8 cellular contexts compared by ENCODE assay signal in genomic region chr19:11435057-11435832, GRCh38. TPM values are rescaled to one million over a fixed set of nuclear protein-coding genes. Genes with fewer than 3 reads are reported as not detected.
DNase-seq lines count a peak whose midpoint lies in the region; ATAC-seq and TF ChIP-seq lines count a peak whose summit lies in the region.

Gene ODAD3 (minus strand): TSS chr19:11435121. CDS start chr19:11435016, 105 bp downstream.
Gene PRKCSH (plus strand): TSS chr19:11435635. CDS start chr19:11436118, 483 bp downstream.

- H3K36me3 ChIP-seq in SK-N-MC (ENCODE audit: insufficient read depth, low read length) (peaks cover 25% of the 10 kb centered on the region), thoracic aorta (peaks cover 9% of the 10 kb centered on the region)

- ATAC-seq in HG02571 (IDR thresholded peaks at IDR 0.05; ENCODE audit: unreplicated experiment) (peak; percentile 90), omental fat pad (ENCODE audit: low FRiP score) (peak; percentile 99), thoracic aorta (ENCODE audit: insufficient number of reproducible peaks, low FRiP score, low read depth) (peak; percentile 98)
- peak; percentile 94 to 95 for ATAC-seq in activated naive CD4-positive, alpha-beta T cell treated with anti-CD3 and anti-CD28 coated beads, Interleukin-2, amount 50 U/mL, for 72 hours

- peak within 1 kb of the TSS; percentile 84 to 99 for H3K27ac Mint-ChIP-seq in activated naive CD4-positive, alpha-beta T cell treated with anti-CD3 and anti-CD28 coated beads, Interleukin-2, amount 50 U/mL, for 72 hours

- H3K36me3 Mint-ChIP-seq in activated naive CD4-positive, alpha-beta T cell treated with anti-CD3 and anti-CD28 coated beads, Interleukin-2, amount 50 U/mL, for 72 hours: peaks cover 15% of the 10 kb centered on the region in 2 donors

- H3K9me3 Mint-ChIP-seq in activated naive CD4-positive, alpha-beta T cell treated with anti-CD3 and anti-CD28 coated beads, Interleukin-2, amount 50 U/mL, for 72 hours: no peaks in the 10 kb centered on the region

- H3K4me3 ChIP-seq in NB4 (ENCODE audit: low read depth, low read length): peak within 1 kb of the TSS; percentile 96
- peak within 1 kb of the TSS; percentile 99 for H3K4me3 ChIP-seq in SK-N-MC
- H3K4me3 ChIP-seq in thoracic aorta: peak within 1 kb of the TSS; percentile 77

- DNase-seq in GM10266 (ENCODE audit: extremely low spot score) (peak; percentile 99), NB4 (ENCODE audit: low read depth) (peak; percentile 99), SK-N-MC (ENCODE audit: low read depth, low spot score) (peak; percentile 98), glomerular visceral epithelial cell (ENCODE audit: extremely low spot score) (peak; percentile 100), omental fat pad (ENCODE audit: low spot score) (peak; percentile 93), thoracic aorta (ENCODE audit: low spot score) (peak; percentile 98)
- peak; percentile 98 for DNase-seq in activated naive CD4-positive, alpha-beta T cell treated with anti-CD3 and anti-CD28 coated beads, Interleukin-2, amount 50 U/mL, for 72 hours (ENCODE audit: low spot score in 2 of 2)

- TF ChIP-seq CTCF in GM10266 (IDR thresholded peaks at IDR 0.05; ENCODE audit: control insufficient read depth, insufficient read depth, low read depth, missing control alignments) (peak; percentile 80), NB4 (IDR thresholded peaks at IDR 0.05; ENCODE audit: low read depth, low read length) (peak; percentile 74), omental fat pad (IDR thresholded peaks at IDR 0.05) (peak; percentile 60 to 95 (median 92)), thoracic aorta (IDR thresholded peaks at IDR 0.05) (peak; percentile 97)

- H3K27ac ChIP-seq in SK-N-MC (peak within 1 kb of the TSS; percentile 56; the same call in 1 of the 2 replicates), thoracic aorta (peak within 1 kb of the TSS; percentile 51 to 84)

- H3K9ac ChIP-seq in SK-N-MC (ENCODE audit: insufficient read length): peak within 1 kb of the TSS; percentile 87

- peaks cover 7 to 21% of the 10 kb centered on the region in 2 donors for H3K4me1 ChIP-seq in thoracic aorta (ENCODE audit: control insufficient read depth in 1 of 2, low read depth in 2 of 2)

- H3K9me3 ChIP-seq in SK-N-MC (ENCODE audit: low read depth, low read length): no peaks in the 10 kb centered on the region
- H3K9me3 ChIP-seq in thoracic aorta: no peaks in the 10 kb centered on the region

- H3K27me3 ChIP-seq in thoracic aorta (replicated peaks; ENCODE audit: insufficient read depth): no peaks in the 10 kb centered on the region

- TF ChIP-seq POLR2A in NB4 (IDR thresholded peaks at IDR 0.05; ENCODE audit: extremely low read depth, insufficient read length): peak; percentile 64

RNA-seq across cellular contexts. Expression of gene ODAD3, which starts in this region (rescaled TPM):
- total RNA-seq in activated naive CD4-positive, alpha-beta T cell treated with anti-CD3 and anti-CD28 coated beads, Interleukin-2, amount 50 U/mL, for 72 hours: under 1 TPM; 0.30 to 0.95 TPM
- total RNA-seq in omental fat pad (under 1 TPM in 1 of 4 donors, not detected in 3; 0.46 TPM), thoracic aorta (1 to 10 TPM in 1 of 2 donors, under 1 TPM in 1; 0.35 to 2.0 TPM)

RNA-seq across cellular contexts. Expression of gene PRKCSH, which starts in this region (rescaled TPM):
- total RNA-seq in activated naive CD4-positive, alpha-beta T cell treated with anti-CD3 and anti-CD28 coated beads, Interleukin-2, amount 50 U/mL, for 72 hours: 100 to 1,000 TPM; 272 to 285 TPM
- total RNA-seq in omental fat pad (100 to 1,000 TPM in 1 of 4 donors, 10 to 100 TPM in 3; 65.6 to 101 (median 87.6) TPM), thoracic aorta (100 to 1,000 TPM; 121 to 123 TPM)

Comparison
In these comparisons a context has a peak if more than half of its experiments do, and no peak if none do; other contexts are left out.
1. Peak in every context shown above with its lines: DNase-seq, ATAC-seq, H3K4me3 ChIP-seq and H3K27ac ChIP-seq.